ENCODE assay signal across 8 cellular contexts in the genomic region with DNA sequence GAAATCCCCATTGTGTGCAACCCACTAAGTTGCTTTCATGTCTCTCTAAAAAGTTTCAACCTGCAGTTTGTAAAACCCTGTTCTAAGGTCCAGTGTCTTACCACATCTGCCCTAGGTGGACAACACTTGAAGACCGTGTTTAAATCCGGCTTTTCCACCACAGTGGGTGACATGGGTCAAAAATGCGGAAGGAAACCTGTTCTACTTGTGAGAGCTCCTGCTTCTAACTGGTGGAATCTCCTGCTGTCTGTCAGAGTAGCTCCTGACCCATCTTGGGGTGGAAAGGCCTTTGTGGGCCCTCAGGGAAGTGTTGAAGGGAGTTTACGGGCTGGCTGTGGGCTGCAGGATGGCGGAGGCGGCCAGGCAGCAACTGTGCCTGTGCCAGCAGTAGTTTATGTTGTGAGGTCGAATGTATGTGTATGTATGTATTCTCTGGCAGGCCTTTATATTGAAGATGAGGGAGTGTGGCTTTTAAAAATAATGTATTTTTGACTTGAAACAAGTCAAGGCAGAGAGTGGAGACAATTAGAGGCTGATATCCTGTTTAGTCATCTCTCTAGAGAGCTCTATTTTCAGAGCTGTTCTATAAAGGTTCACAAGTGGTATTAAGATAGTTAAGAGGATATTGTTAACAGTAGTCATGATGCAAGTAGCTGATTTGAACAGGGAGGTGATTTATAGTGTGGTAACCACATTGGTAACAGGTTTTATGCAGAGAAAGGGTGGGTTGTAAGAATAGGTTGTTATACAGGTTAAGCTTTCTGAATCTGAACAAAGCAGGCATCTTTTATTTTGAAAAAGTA.
A peak's percentile ranks its signal among the peaks of the same experiment; 100 is the strongest.
DNase-seq lines count a peak whose midpoint lies in the region; ATAC-seq and TF ChIP-seq lines count a peak whose summit lies in the region.

No MANE protein-coding gene starts in this region.

- H2BK120ac ChIP-seq in H9 (ENCODE audit: low read depth, low read length, poor library complexity, severe bottlenecking), result no peak overlapping the region

- H3T11ph ChIP-seq in H9 (ENCODE audit: low read length), result no peak overlapping the region

- no peak overlapping the region for H3K18ac ChIP-seq in H9 (ENCODE audit: insufficient read length, low read depth, low read length)

- no peaks in the 10 kb centered on the region for H3K23me2 ChIP-seq in H9 (ENCODE audit: insufficient read length, low read depth, low read length, poor library complexity, severe bottlenecking)

- H2BK15ac ChIP-seq in H9 (ENCODE audit: low read depth, low read length), result no peak overlapping the region

- H3K56ac ChIP-seq in H9 (ENCODE audit: insufficient read length, low read depth, low read length), result no peak overlapping the region

- H2BK5ac ChIP-seq in H9 (ENCODE audit: insufficient read length, low read length), result no peak overlapping the region

- H3K27me3 Mint-ChIP-seq in H9 (ENCODE audit: low read depth), result no peaks in the 10 kb centered on the region
- H3K27me3 Mint-ChIP-seq in naive B cell, result peaks cover 0 to under 1% (median 0%) of the 10 kb centered on the region in 3 donors
- peaks cover 5% of the 10 kb centered on the region for H3K27me3 Mint-ChIP-seq in endothelial cell (ENCODE audit: unreplicated experiment)

- no peak overlapping the region for H2BK12ac ChIP-seq in H9 (ENCODE audit: insufficient read length, low read depth, low read length)

- no peak overlapping the region for H2AFZ ChIP-seq in H9 (ENCODE audit: low read length)

- H4K91ac ChIP-seq in H9 (ENCODE audit: insufficient read length, low read depth, low read length), result no peak overlapping the region

- no peaks in the 10 kb centered on the region for H3K79me1 ChIP-seq in H9 (ENCODE audit: insufficient read depth, low read depth, low read length, poor library complexity, severe bottlenecking)

- H3K27ac ChIP-seq in H9 (ENCODE audit: insufficient read length, low read depth, low read length) (no peak overlapping the region), esophagus muscularis mucosa (replicated peaks in 1 of 4) (peak overlapping the region in 2 of 4 donors; percentile 19 to 32)

- H4K8ac ChIP-seq in H9 (replicated peaks; ENCODE audit: insufficient read length, low read depth, low read length), result no peak overlapping the region

- no peaks in the 10 kb centered on the region for H3K27me3 ChIP-seq in H9 (ENCODE audit: insufficient read depth, low read length)
- H3K27me3 ChIP-seq in esophagus muscularis mucosa, result no peaks in the 10 kb centered on the region

- no peak overlapping the region for H3K23ac ChIP-seq in H9 (ENCODE audit: insufficient read length, low read depth, low read length)

- no peak for TF ChIP-seq CTCF in H9 (conservative IDR thresholded peaks at IDR 0.05)
- TF ChIP-seq CTCF in esophagus muscularis mucosa (IDR thresholded peaks at IDR 0.05), result no peak
- no peak for TF ChIP-seq CTCF in endothelial cell (IDR thresholded peaks at IDR 0.05; ENCODE audit: unreplicated experiment)

- no peak overlapping the region for H2AK5ac ChIP-seq in H9 (ENCODE audit: insufficient read length, low read length)

- intact Hi-C loops in esophagus muscularis mucosa (cut with DNase I), result no loop called here

- no peaks in the 10 kb centered on the region for H3K4me1 ChIP-seq in H9 (ENCODE audit: insufficient read depth, low read length)
- H3K4me1 ChIP-seq in esophagus muscularis mucosa, result peaks cover 4 to 22% (median 8%) of the 10 kb centered on the region in 4 donors

- H4K20me1 ChIP-seq in H9 (ENCODE audit: control insufficient read depth, insufficient read depth, insufficient read length), result no peaks in the 10 kb centered on the region

- H3K9me3 Mint-ChIP-seq in H9, result no peaks in the 10 kb centered on the region
- no peaks in the 10 kb centered on the region for H3K9me3 Mint-ChIP-seq in activated naive CD4-positive, alpha-beta T cell treated with anti-CD3 and anti-CD28 coated beads, Interleukin-2, amount 50 U/mL, for 72 hours
- H3K9me3 Mint-ChIP-seq in naive B cell, result no peaks in the 10 kb centered on the region
- no peaks in the 10 kb centered on the region for H3K9me3 Mint-ChIP-seq in endothelial cell (ENCODE audit: unreplicated experiment)

- H4K5ac ChIP-seq in H9 (ENCODE audit: insufficient read length, low read depth, low read length), result no peak overlapping the region

- no peak overlapping the region for H3K4ac ChIP-seq in H9 (ENCODE audit: low read depth, low read length)

- H3K14ac ChIP-seq in H9 (ENCODE audit: insufficient read depth, low read length), result no peak overlapping the region

- no peaks in the 10 kb centered on the region for H3K36me3 ChIP-seq in esophagus muscularis mucosa

- no peak for TF ChIP-seq EP300 in esophagus muscularis mucosa (IDR thresholded peaks at IDR 0.05)

- WGBS in H9 (ENCODE audit: extremely low coverage, insufficient read length, low lambda C conversion rate), result no CpG with 5 or more reads among the region's 7 CpGs
- 70% methylated on average over 7 of the region's 7 CpGs for WGBS in esophagus muscularis mucosa

- no peak overlapping the region for H3K4me3 Mint-ChIP-seq in H9
- H3K4me3 Mint-ChIP-seq in naive B cell, result peak overlapping the region in 4 of 8 donors; percentile 1 to 45 (median 12)
- no peak overlapping the region for H3K4me3 Mint-ChIP-seq in endothelial cell (ENCODE audit: unreplicated experiment)

- H3K4me2 ChIP-seq in H9 (ENCODE audit: insufficient read depth, insufficient read length, low read length), result no peak overlapping the region

- no peaks in the 10 kb centered on the region for H3K79me2 ChIP-seq in H9 (ENCODE audit: insufficient read depth, low read length)

- peak; percentile 71 to 84 for ATAC-seq in activated naive CD4-positive, alpha-beta T cell treated with anti-CD3 and anti-CD28 coated beads, Interleukin-2, amount 50 U/mL, for 72 hours
- ATAC-seq in naive B cell (ENCODE audit: low read depth in 2 of 2), result peak; percentile 41 to 64

- DNase-seq in NCI-H2196 (lab: John Stamatoyannopoulos, UW; ENCODE audit: unreplicated experiment) (peak; percentile 55), NCI-H2196 treated with DMSO at 0.1 percent for 48 hours (lab: John Stamatoyannopoulos, UW; ENCODE audit: unreplicated experiment) (no peak), H9 (no peak), NCI-H1436 treated with DMSO at 0.1 percent for 48 hours (lab: John Stamatoyannopoulos, UW) (peak; percentile 96), naive B cell (no peak), esophagus muscularis mucosa (ENCODE audit: extremely low spot score) (no peak), endothelial cell (ENCODE audit: low spot score) (no peak)
- peak; percentile 38 to 69 for DNase-seq in activated naive CD4-positive, alpha-beta T cell treated with anti-CD3 and anti-CD28 coated beads, Interleukin-2, amount 50 U/mL, for 72 hours (ENCODE audit: low spot score in 2 of 2)

- H3K4me1 Mint-ChIP-seq in H9 (0 out of 4 replicates have a peak, but pooled peaks cover 0 to 6% of the 10 kb centered on the region in 2 experiments), naive B cell (peaks cover 8 to 11% (median 9%) of the 10 kb centered on the region in 3 donors), endothelial cell (ENCODE audit: unreplicated experiment) (peaks cover 14% of the 10 kb centered on the region)

- H3K27ac Mint-ChIP-seq in H9 (peak overlapping the region in 2 of 3 experiments; percentile 44 to 50; a peak in 3 of 7 replicates), naive B cell (peak overlapping the region in 2 of 6 donors; percentile 56 to 64), endothelial cell (ENCODE audit: unreplicated experiment) (no peak overlapping the region)
- no peak overlapping the region for H3K27ac Mint-ChIP-seq in activated naive CD4-positive, alpha-beta T cell treated with anti-CD3 and anti-CD28 coated beads, Interleukin-2, amount 50 U/mL, for 72 hours

- H3K9ac ChIP-seq in H9 (ENCODE audit: extremely low read depth, insufficient read length, low read length), result no peak overlapping the region

- no peak for TF ChIP-seq POLR2A in esophagus muscularis mucosa (IDR thresholded peaks at IDR 0.05; ENCODE audit: low read depth)

- H3K36me3 Mint-ChIP-seq in H9 (ENCODE audit: insufficient read depth in 1 of 3, low read depth in 3 of 3) (no peaks in the 10 kb centered on the region), naive B cell (no peaks in the 10 kb centered on the region), endothelial cell (ENCODE audit: low read depth, unreplicated experiment) (no peaks in the 10 kb centered on the region)
- H3K36me3 Mint-ChIP-seq in activated naive CD4-positive, alpha-beta T cell treated with anti-CD3 and anti-CD28 coated beads, Interleukin-2, amount 50 U/mL, for 72 hours, result peaks cover 7 to 10% of the 10 kb centered on the region in 2 donors

- H2BK20ac ChIP-seq in H9 (ENCODE audit: low read depth, low read length, poor library complexity, severe bottlenecking), result no peak overlapping the region

- H3K9me3 ChIP-seq in H9 (ENCODE audit: control insufficient read depth, low read depth, low read length) (no peaks in the 10 kb centered on the region), esophagus muscularis mucosa (no peaks in the 10 kb centered on the region)

- no peak overlapping the region for H3K4me3 ChIP-seq in esophagus muscularis mucosa

Comparison
In these comparisons a context has a peak if more than half of its experiments do, and no peak if none do; other contexts are left out.
1. DNase-seq: peak in NCI-H2196 (single experiment), NCI-H1436 treated with DMSO at 0.1 percent for 48 hours (single experiment) and activated naive CD4-positive, alpha-beta T cell treated with anti-CD3 and anti-CD28 coated beads, Interleukin-2, amount 50 U/mL, for 72 hours (2 of 2); none in NCI-H2196 treated with DMSO at 0.1 percent for 48 hours (single experiment), H9 (single experiment), naive B cell (single experiment), esophagus muscularis mucosa (single experiment) and endothelial cell (single experiment).
2. H3K27ac Mint-ChIP-seq: peak in H9 (2 of 3); none in activated naive CD4-positive, alpha-beta T cell treated with anti-CD3 and anti-CD28 coated beads, Interleukin-2, amount 50 U/mL, for 72 hours (0 of 2) and endothelial cell (single experiment).